In the genomic region with DNA sequence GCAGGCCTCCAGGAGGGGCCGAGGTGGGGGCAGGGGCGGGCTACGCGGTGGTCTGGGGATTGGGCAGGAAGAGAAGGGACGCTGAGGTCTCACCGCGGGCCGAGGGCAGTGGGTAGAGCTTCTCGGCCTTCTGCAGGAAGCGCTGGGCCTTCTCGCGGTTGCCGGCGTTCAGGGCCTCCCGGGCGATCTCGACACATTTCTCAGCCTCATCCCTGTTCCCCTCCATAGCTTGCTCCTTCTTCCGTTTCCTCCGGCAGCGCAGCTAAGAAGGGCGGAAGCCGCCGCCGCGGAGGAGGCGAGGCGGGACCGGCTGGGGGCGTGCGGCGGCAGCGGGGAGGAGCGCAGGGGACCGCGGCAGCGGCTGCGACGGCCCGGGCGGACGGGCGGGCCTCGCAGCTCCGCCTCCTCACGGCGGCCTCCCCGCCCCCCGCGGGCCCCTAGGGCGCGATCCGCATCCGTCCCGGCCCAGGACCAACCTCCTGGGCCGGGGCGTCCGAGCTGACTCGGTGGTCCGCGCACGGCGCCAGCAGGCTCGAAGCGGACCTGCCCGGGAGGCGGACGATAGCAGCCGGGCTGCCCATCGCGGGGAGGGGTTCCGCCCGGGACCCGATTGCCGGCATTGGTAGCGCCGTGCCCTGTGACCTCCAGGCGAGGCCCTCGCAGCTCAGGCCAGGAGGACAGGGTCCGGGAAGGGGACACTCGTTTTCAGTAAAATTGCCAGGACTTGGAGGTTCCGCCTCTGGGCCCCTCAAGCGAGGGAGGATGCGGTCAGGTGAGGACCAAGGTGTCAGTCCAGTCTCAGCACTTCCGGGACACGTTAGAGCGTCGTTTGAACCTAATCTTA, we compare ENCODE assay signal across 1 cellular context.
A peak's percentile ranks its signal among the peaks of the same experiment; 100 is the strongest.
TF ChIP-seq lines count a peak whose summit lies in the region.

A gene (minus strand): TSS at position 273 of the 844 bp plus-strand sequence. CDS start 47 bp downstream, at position 226.

TF ChIP-seq in K562, 482 proteins besides CTCF, POLR2A, EP300 and RAD21 (continued from another document and continues in another):
- TF ChIP-seq, protein P1, sequence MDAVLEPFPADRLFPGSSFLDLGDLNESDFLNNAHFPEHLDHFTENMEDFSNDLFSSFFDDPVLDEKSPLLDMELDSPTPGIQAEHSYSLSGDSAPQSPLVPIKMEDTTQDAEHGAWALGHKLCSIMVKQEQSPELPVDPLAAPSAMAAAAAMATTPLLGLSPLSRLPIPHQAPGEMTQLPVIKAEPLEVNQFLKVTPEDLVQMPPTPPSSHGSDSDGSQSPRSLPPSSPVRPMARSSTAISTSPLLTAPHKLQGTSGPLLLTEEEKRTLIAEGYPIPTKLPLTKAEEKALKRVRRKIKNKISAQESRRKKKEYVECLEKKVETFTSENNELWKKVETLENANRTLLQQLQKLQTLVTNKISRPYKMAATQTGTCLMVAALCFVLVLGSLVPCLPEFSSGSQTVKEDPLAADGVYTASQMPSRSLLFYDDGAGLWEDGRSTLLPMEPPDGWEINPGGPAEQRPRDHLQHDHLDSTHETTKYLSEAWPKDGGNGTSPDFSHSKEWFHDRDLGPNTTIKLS (IDR thresholded peaks at IDR 0.05; ENCODE audit: borderline replicate concordance, low read depth): 0 out of 2 replicates have a peak, but pooled peaks have one; percentile 38
- TF ChIP-seq POU5F1 (IDR thresholded peaks at IDR 0.05; ENCODE audit: borderline replicate concordance, low read depth, low read length, partially characterized antibody): no peak
- TF ChIP-seq NR2F6 (CRISPR knock-in tag; IDR thresholded peaks at IDR 0.05): peak; percentile 89; the same call in 1 of the 2 replicates
- TF ChIP-seq, protein P2, sequence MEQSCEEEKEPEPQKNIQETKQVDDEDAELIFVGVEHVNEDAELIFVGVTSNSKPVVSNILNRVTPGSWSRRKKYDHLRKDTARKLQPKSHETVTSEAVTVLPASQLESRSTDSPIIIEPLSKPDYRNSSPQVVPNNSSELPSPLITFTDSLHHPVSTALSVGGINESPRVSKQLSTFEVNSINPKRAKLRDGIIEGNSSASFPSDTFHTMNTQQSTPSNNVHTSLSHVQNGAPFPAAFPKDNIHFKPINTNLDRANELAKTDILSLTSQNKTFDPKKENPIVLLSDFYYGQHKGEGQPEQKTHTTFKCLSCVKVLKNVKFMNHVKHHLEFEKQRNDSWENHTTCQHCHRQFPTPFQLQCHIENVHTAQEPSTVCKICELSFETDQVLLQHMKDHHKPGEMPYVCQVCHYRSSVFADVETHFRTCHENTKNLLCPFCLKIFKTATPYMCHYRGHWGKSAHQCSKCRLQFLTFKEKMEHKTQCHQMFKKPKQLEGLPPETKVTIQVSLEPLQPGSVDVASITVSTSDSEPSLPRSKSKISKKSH (CRISPR knock-in tag; IDR thresholded peaks at IDR 0.05): no peak
- peak; percentile 86; the same call in 1 of the 2 replicates for TF ChIP-seq GATAD2B (IDR thresholded peaks at IDR 0.05; ENCODE audit: borderline replicate concordance)
- TF ChIP-seq, protein P3, sequence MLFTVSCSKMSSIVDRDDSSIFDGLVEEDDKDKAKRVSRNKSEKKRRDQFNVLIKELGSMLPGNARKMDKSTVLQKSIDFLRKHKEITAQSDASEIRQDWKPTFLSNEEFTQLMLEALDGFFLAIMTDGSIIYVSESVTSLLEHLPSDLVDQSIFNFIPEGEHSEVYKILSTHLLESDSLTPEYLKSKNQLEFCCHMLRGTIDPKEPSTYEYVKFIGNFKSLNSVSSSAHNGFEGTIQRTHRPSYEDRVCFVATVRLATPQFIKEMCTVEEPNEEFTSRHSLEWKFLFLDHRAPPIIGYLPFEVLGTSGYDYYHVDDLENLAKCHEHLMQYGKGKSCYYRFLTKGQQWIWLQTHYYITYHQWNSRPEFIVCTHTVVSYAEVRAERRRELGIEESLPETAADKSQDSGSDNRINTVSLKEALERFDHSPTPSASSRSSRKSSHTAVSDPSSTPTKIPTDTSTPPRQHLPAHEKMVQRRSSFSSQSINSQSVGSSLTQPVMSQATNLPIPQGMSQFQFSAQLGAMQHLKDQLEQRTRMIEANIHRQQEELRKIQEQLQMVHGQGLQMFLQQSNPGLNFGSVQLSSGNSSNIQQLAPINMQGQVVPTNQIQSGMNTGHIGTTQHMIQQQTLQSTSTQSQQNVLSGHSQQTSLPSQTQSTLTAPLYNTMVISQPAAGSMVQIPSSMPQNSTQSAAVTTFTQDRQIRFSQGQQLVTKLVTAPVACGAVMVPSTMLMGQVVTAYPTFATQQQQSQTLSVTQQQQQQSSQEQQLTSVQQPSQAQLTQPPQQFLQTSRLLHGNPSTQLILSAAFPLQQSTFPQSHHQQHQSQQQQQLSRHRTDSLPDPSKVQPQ (CRISPR knock-in tag; IDR thresholded peaks at IDR 0.05; ENCODE audit: borderline replicate concordance): no peak
- TF ChIP-seq LCOR (CRISPR knock-in tag; IDR thresholded peaks at IDR 0.05): peak; percentile 67; the same call in 1 of the 2 replicates
- TF ChIP-seq, protein P4, sequence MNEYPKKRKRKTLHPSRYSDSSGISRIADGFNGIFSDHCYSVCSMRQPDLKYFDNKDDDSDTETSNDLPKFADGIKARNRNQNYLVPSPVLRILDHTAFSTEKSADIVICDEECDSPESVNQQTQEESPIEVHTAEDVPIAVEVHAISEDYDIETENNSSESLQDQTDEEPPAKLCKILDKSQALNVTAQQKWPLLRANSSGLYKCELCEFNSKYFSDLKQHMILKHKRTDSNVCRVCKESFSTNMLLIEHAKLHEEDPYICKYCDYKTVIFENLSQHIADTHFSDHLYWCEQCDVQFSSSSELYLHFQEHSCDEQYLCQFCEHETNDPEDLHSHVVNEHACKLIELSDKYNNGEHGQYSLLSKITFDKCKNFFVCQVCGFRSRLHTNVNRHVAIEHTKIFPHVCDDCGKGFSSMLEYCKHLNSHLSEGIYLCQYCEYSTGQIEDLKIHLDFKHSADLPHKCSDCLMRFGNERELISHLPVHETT (CRISPR knock-in tag; conservative IDR thresholded peaks at IDR 0.05 in 1 of 2, IDR thresholded peaks at IDR 0.05 in 1 of 2): peak in 1 of 2 experiments; percentile 93; a peak in 2 of 4 replicates
- TF ChIP-seq CBX1 (IDR thresholded peaks at IDR 0.05; ENCODE audit: low read depth): peak; percentile 87; the same call in 1 of the 2 replicates
- TF ChIP-seq KLF10 (CRISPR knock-in tag; IDR thresholded peaks at IDR 0.05): peak; percentile 82
- TF ChIP-seq CBFA2T3 (IDR thresholded peaks at IDR 0.05): no peak
- TF ChIP-seq SIN3A (IDR thresholded peaks at IDR 0.05; ENCODE audit: borderline replicate concordance in 2 of 2, control insufficient read depth in 1 of 2, low read depth in 2 of 2, low read length in 2 of 2): peak; percentile 28 to 60; a peak in 1 of 4 replicates
- TF ChIP-seq EGR1 (conservative IDR thresholded peaks at IDR 0.05): 0 out of 2 replicates have a peak, but pooled peaks have one; percentile 29
- TF ChIP-seq ZNF174 (CRISPR knock-in tag; IDR thresholded peaks at IDR 0.05): no peak
- no peak for TF ChIP-seq SP2 (IDR thresholded peaks at IDR 0.05; ENCODE audit: extremely low read depth, low read depth, low read length, poor library complexity, severe bottlenecking)
- TF ChIP-seq ZNF217 (CRISPR knock-in tag; IDR thresholded peaks at IDR 0.05): no peak
- no peak for TF ChIP-seq MCM5 (IDR thresholded peaks at IDR 0.05; ENCODE audit: low read depth)
- no peak for TF ChIP-seq HDAC6 (IDR thresholded peaks at IDR 0.05; ENCODE audit: low read depth, low read length)
- no peak for TF ChIP-seq BCOR (IDR thresholded peaks at IDR 0.05)
- peak; percentile 91 for TF ChIP-seq CCNT2 (IDR thresholded peaks at IDR 0.05; ENCODE audit: borderline replicate concordance, extremely low read depth, insufficient read length, low read depth, low read length)
- peak; percentile 91 for TF ChIP-seq OTX1 (CRISPR knock-in tag; IDR thresholded peaks at IDR 0.05)
- no peak for TF ChIP-seq ZNF239 (CRISPR knock-in tag; IDR thresholded peaks at IDR 0.05)
- no peak for TF ChIP-seq ADNP (tag; IDR thresholded peaks at IDR 0.05)
- no peak for TF ChIP-seq TBL1XR1 (IDR thresholded peaks at IDR 0.05; ENCODE audit: low read length in 2 of 2)
- peak; percentile 73; the same call in 1 of the 2 replicates for TF ChIP-seq ELF2 (CRISPR knock-in tag; IDR thresholded peaks at IDR 0.05)
- TF ChIP-seq ZNF146 (CRISPR knock-in tag; IDR thresholded peaks at IDR 0.05; ENCODE audit: unreplicated experiment): peak; percentile 14
- no peak for TF ChIP-seq ZZZ3 (IDR thresholded peaks at IDR 0.05)
- no peak for TF ChIP-seq KLF6 (CRISPR knock-in tag; IDR thresholded peaks at IDR 0.05; ENCODE audit: borderline replicate concordance)
- TF ChIP-seq, protein P5, sequence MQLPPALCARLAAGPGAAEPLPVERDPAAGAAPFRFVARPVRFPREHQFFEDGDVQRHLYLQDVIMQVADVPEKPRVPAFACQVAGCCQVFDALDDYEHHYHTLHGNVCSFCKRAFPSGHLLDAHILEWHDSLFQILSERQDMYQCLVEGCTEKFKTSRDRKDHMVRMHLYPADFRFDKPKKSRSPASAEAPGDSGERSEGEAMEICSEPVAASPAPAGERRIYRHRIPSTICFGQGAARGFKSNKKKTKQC (CRISPR knock-in tag; IDR thresholded peaks at IDR 0.05): peak; percentile 56; the same call in 1 of the 2 replicates
- no peak for TF ChIP-seq ZNF3 (CRISPR knock-in tag; IDR thresholded peaks at IDR 0.05)
- TF ChIP-seq, protein P6, sequence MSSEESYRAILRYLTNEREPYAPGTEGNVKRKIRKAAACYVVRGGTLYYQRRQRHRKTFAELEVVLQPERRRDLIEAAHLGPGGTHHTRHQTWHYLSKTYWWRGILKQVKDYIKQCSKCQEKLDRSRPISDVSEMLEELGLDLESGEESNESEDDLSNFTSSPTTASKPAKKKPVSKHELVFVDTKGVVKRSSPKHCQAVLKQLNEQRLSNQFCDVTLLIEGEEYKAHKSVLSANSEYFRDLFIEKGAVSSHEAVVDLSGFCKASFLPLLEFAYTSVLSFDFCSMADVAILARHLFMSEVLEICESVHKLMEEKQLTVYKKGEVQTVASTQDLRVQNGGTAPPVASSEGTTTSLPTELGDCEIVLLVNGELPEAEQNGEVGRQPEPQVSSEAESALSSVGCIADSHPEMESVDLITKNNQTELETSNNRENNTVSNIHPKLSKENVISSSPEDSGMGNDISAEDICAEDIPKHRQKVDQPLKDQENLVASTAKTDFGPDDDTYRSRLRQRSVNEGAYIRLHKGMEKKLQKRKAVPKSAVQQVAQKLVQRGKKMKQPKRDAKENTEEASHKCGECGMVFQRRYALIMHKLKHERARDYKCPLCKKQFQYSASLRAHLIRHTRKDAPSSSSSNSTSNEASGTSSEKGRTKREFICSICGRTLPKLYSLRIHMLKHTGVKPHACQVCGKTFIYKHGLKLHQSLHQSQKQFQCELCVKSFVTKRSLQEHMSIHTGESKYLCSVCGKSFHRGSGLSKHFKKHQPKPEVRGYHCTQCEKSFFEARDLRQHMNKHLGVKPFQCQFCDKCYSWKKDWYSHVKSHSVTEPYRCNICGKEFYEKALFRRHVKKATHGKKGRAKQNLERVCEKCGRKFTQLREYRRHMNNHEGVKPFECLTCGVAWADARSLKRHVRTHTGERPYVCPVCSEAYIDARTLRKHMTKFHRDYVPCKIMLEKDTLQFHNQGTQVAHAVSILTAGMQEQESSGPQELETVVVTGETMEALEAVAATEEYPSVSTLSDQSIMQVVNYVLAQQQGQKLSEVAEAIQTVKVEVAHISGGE (CRISPR knock-in tag; IDR thresholded peaks at IDR 0.05): peak in 2 of 3 experiments; percentile 78 to 94; a peak in 4 of 6 replicates
- peak; percentile 67; the same call in 1 of the 2 replicates for TF ChIP-seq ZNF764 (CRISPR knock-in tag; IDR thresholded peaks at IDR 0.05; ENCODE audit: low read depth)
- TF ChIP-seq MAFF (IDR thresholded peaks at IDR 0.05; ENCODE audit: low read length): no peak
- no peak for TF ChIP-seq RUNX1 (IDR thresholded peaks at IDR 0.05; ENCODE audit: low read depth)
- TF ChIP-seq, protein P7, sequence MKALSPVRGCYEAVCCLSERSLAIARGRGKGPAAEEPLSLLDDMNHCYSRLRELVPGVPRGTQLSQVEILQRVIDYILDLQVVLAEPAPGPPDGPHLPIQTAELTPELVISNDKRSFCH (CRISPR knock-in tag; IDR thresholded peaks at IDR 0.05): no peak
- TF ChIP-seq, protein P7 (tag; IDR thresholded peaks at IDR 0.05): peak; percentile 46; the same call in 1 of the 2 replicates
- 0 out of 2 replicates have a peak, but pooled peaks have one; percentile 56 for TF ChIP-seq ZNF77 (CRISPR knock-in tag; IDR thresholded peaks at IDR 0.05)
- TF ChIP-seq STAT5A (IDR thresholded peaks at IDR 0.05; ENCODE audit: borderline replicate concordance, low read length): peak; percentile 15; the same call in 1 of the 2 replicates
- no peak for TF ChIP-seq FOSL1 (tag; conservative IDR thresholded peaks at IDR 0.05)
- no peak for TF ChIP-seq SMARCA4 (IDR thresholded peaks at IDR 0.05)
- TF ChIP-seq HOXB6 (CRISPR knock-in tag; IDR thresholded peaks at IDR 0.05; ENCODE audit: borderline replicate concordance): no peak; the same call in 1 of the 2 replicates
- TF ChIP-seq, protein P8, sequence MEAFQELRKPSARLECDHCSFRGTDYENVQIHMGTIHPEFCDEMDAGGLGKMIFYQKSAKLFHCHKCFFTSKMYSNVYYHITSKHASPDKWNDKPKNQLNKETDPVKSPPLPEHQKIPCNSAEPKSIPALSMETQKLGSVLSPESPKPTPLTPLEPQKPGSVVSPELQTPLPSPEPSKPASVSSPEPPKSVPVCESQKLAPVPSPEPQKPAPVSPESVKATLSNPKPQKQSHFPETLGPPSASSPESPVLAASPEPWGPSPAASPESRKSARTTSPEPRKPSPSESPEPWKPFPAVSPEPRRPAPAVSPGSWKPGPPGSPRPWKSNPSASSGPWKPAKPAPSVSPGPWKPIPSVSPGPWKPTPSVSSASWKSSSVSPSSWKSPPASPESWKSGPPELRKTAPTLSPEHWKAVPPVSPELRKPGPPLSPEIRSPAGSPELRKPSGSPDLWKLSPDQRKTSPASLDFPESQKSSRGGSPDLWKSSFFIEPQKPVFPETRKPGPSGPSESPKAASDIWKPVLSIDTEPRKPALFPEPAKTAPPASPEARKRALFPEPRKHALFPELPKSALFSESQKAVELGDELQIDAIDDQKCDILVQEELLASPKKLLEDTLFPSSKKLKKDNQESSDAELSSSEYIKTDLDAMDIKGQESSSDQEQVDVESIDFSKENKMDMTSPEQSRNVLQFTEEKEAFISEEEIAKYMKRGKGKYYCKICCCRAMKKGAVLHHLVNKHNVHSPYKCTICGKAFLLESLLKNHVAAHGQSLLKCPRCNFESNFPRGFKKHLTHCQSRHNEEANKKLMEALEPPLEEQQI (IDR thresholded peaks at IDR 0.05): no peak
- peak; percentile 43; the same call in 1 of the 2 replicates for TF ChIP-seq ESRRA (IDR thresholded peaks at IDR 0.05; ENCODE audit: borderline replicate concordance, low read depth)
- TF ChIP-seq, protein P9, sequence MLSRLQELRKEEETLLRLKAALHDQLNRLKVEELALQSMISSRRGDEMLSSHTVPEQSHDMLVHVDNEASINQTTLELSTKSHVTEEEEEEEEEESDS (CRISPR knock-in tag; IDR thresholded peaks at IDR 0.05): no peak
